8 cellular contexts compared by ENCODE assay signal in the genomic region with DNA sequence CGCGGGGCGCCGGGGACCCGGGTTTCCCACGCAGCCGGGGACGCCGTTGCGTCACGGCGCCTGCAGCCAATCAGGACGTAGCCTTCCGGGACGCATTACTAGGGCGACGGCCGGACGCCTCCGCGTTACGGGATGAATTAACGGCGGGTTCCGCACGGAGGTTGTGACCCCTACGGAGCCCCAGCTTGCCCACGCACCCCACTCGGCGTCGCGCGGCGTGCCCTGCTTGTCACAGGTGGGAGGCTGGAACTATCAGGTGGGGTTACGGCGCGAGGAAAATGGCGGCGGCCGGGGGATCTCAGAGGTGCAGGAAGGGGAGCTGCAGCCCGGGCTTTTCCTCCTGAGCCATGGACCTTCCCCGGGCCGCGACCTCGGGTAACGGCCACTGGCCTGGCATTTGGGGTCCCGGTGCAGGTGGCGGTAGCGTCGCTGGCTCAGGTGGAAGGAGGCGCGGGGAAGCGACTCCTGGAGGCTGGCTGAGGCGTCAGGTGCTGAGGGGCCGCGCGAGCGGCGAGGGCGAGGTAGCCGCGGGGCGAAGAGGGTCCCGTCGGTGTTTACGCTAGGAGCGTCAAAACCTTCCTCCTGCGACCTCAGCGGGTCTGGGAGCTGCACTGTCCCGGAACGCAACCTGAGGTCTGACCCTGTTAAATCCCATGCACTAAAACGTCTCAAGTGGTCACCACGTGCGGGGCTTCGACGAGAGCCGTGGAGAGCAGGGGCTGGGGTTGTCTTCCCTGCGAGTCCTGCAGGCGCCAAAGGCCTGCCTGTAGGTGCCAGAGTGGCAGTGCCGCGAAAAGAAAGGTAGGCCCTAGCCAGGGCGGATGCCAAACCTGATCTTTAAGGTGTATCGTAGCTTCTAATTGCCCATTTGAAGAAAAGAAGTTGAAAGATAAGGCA. TPM values are rescaled to one million over a fixed set of nuclear protein-coding genes. Genes with fewer than 3 reads are reported as not detected.
DNase-seq lines count a peak whose midpoint lies in the region; ATAC-seq lines count a peak whose summit lies in the region.

A gene (plus strand): TSS at position 98 of the 897 bp plus-strand sequence. CDS start 78,345 bp downstream, outside the sequence.

- no peaks in the 10 kb centered on the region for H3K9me3 ChIP-seq in BLaER1

- DNase-seq in NCI-H69 (lab: John Stamatoyannopoulos, UW) (peak; percentile 81), memory B cell (ENCODE audit: low spot score in 2 of 2) (peak; percentile 76 to 79)
- DNase-seq in activated CD4-positive, alpha-beta memory T cell treated with anti-CD3 and anti-CD28 coated beads, Interleukin-2, amount 10 ng/mL, durations not matched to agents 7 days and 5 days = peak; percentile 86
- peak; percentile 85 for DNase-seq in effector CD4-positive, alpha-beta T cell
- DNase-seq in stimulated activated CD8-positive, alpha-beta memory T cell treated with anti-CD3 and anti-CD28 coated beads, Interleukin-12 subunit alpha, Interleukin-12 subunit beta, amount 100 ng/mL, for 1 hour (ENCODE audit: low read depth) = peak; percentile 74

- POLR2A ChIA-PET in activated CD4-positive, alpha-beta memory T cell treated with anti-CD3 and anti-CD28 coated beads, Interleukin-2, amount 10 ng/mL, durations not matched to agents 7 days and 5 days (lab: Charles Lee) = interaction anchor here (0.6 to 4.0 kb wide), 16 partner anchors 9 to 301 kb away, joined by 3 to 44 read pairs (median 6); a partner anchor contains a TSS

- peaks cover 3% of the 10 kb centered on the region for H3K36me3 Mint-ChIP-seq in activated CD4-positive, alpha-beta memory T cell treated with anti-CD3 and anti-CD28 coated beads, Interleukin-2, amount 10 ng/mL, durations not matched to agents 7 days and 5 days (ENCODE audit: low read depth)
- peaks cover 3% of the 10 kb centered on the region for H3K36me3 Mint-ChIP-seq in memory B cell

- peaks cover 8% of the 10 kb centered on the region; the same call in 1 of the 2 replicates for H4K20me1 ChIP-seq in BLaER1

- H3K9ac ChIP-seq in BLaER1 = peak within 1 kb of the TSS; percentile 85

- H3K27me3 Mint-ChIP-seq in activated CD4-positive, alpha-beta memory T cell treated with anti-CD3 and anti-CD28 coated beads, Interleukin-2, amount 10 ng/mL, durations not matched to agents 7 days and 5 days = no peaks in the 10 kb centered on the region
- no peaks in the 10 kb centered on the region for H3K27me3 Mint-ChIP-seq in memory B cell

- peak within 1 kb of the TSS; percentile 91 for H3K4me3 ChIP-seq in BLaER1

- CTCF ChIA-PET in activated CD4-positive, alpha-beta memory T cell treated with anti-CD3 and anti-CD28 coated beads, Interleukin-2, amount 10 ng/mL, durations not matched to agents 7 days and 5 days (lab: Charles Lee) = interaction anchor here (0.6 to 2.7 kb wide), 16 partner anchors 11 to 300 kb away, joined by 3 to 9 read pairs (median 3); a partner anchor contains a TSS

- ATAC-seq in GM19025 (IDR thresholded peaks at IDR 0.05; ENCODE audit: low read depth, unreplicated experiment) (peak; percentile 98), HG03196 (IDR thresholded peaks at IDR 0.05; ENCODE audit: unreplicated experiment) (peak; percentile 84), memory B cell (ENCODE audit: low read depth) (peak; percentile 92)

- H3K4me3 Mint-ChIP-seq in activated CD4-positive, alpha-beta memory T cell treated with anti-CD3 and anti-CD28 coated beads, Interleukin-2, amount 10 ng/mL, durations not matched to agents 7 days and 5 days = peak within 1 kb of the TSS; percentile 92
- peak within 1 kb of the TSS; percentile 98 for H3K4me3 Mint-ChIP-seq in memory B cell

- peak within 1 kb of the TSS; percentile 82 for H3K27ac ChIP-seq in BLaER1

- no peaks in the 10 kb centered on the region for H3K9me3 Mint-ChIP-seq in activated CD4-positive, alpha-beta memory T cell treated with anti-CD3 and anti-CD28 coated beads, Interleukin-2, amount 10 ng/mL, durations not matched to agents 7 days and 5 days
- no peaks in the 10 kb centered on the region for H3K9me3 Mint-ChIP-seq in memory B cell

- peaks cover 22% of the 10 kb centered on the region for H3K4me1 Mint-ChIP-seq in activated CD4-positive, alpha-beta memory T cell treated with anti-CD3 and anti-CD28 coated beads, Interleukin-2, amount 10 ng/mL, durations not matched to agents 7 days and 5 days
- H3K4me1 Mint-ChIP-seq in memory B cell = peaks cover 23% of the 10 kb centered on the region

- peaks cover 20% of the 10 kb centered on the region for H3K4me1 ChIP-seq in BLaER1

- H3K27me3 ChIP-seq in BLaER1 = no peaks in the 10 kb centered on the region

- peak within 1 kb of the TSS; percentile 90 for H3K4me2 ChIP-seq in BLaER1

- peak within 1 kb of the TSS; percentile 88 for H3K27ac Mint-ChIP-seq in activated CD4-positive, alpha-beta memory T cell treated with anti-CD3 and anti-CD28 coated beads, Interleukin-2, amount 10 ng/mL, durations not matched to agents 7 days and 5 days
- H3K27ac Mint-ChIP-seq in memory B cell = peak within 1 kb of the TSS; percentile 93

- H3K36me3 ChIP-seq in BLaER1 = 0 out of 2 replicates have a peak, but pooled peaks cover 4% of the 10 kb centered on the region

RNA-seq across cellular contexts. Expression of the gene that starts here (rescaled TPM):
- 10 to 100 TPM; 17.0 to 17.6 TPM for total RNA-seq in activated CD4-positive, alpha-beta memory T cell treated with anti-CD3 and anti-CD28 coated beads, Interleukin-2, amount 10 ng/mL, durations not matched to agents 7 days and 5 days

Comparison
In these comparisons a context has a peak if more than half of its experiments do, and no peak if none do; other contexts are left out.
1. Peak in every context shown above with its lines: DNase-seq, ATAC-seq, H3K4me3 ChIP-seq and H3K27ac ChIP-seq.